In the genomic region with DNA sequence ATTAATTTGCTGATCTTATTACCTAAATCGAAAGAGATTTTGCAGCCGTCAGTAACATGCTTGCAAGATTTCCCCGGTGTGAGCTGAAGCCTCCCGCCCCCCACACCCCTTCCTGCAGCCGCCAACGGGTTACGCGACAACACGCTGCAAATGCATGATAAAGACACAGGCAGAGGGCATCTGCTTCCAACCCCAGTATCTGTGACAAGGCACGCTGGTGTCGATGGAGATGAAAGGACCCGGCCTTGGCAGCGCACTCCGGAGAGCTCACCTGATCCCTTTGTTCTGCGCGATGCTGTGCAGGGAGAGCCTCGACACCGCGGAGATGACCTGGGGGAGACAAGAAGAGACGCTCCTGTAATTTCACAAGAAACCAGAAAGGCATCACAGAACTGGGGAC, we compare ENCODE assay signal across 11 cellular contexts.
"Had no signal": no experiment of that assay in that cellular context is flagged by ENCODE, and none has a peak within 500 bp of the region (broad histone marks: within the 10 kb centered on the region; RNA-seq: fewer than 3 reads in every experiment).

No MANE protein-coding gene starts in this region.

- H3K4me3 ChIP-seq: psoas muscle had no signal

- H3K9me3 ChIP-seq: psoas muscle had no signal

- H3K4me1 ChIP-seq: psoas muscle had no signal

- ATAC-seq: esophagus mucosa; left lobe of liver; natural killer cell treated with Interleukin-12 subunit alpha and Interleukin-12 subunit beta and Interleukin-15 and Interleukin-18, amount 100 ng/mL, for 72 hours; psoas muscle; sciatic nerve had no signal

- DNase-seq: activated CD4-positive, alpha-beta memory T cell treated with anti-CD3 and anti-CD28 coated beads for 36 hours; activated gamma-delta T cell; activated T-cell treated with anti-CD3 and anti-CD28 coated beads, Interleukin-2, amount 50 U/mL, for 48 hours; mammary epithelial cell; psoas muscle; stimulated activated CD4-positive, alpha-beta T cell treated with anti-CD3 and anti-CD28 coated beads, Interleukin-2, amount 100 ng/mL, for 24 hours; stimulated activated naive CD4-positive, alpha-beta T cell treated with Interleukin-2 at 50 U/mL for 16 hours had no signal

- H3K27ac ChIP-seq: psoas muscle had no signal
